Comparison of ENCODE assay signal across 32 cellular contexts in genomic region chr15:35290301-35290721, GRCh38.
A peak's percentile ranks its signal among the peaks of the same experiment; 100 is the strongest.
DNase-seq lines count a peak whose midpoint lies in the region; ATAC-seq, FAIRE-seq and TF ChIP-seq lines count a peak whose summit lies in the region.
"Had no signal": no experiment of that assay in that cellular context is flagged by ENCODE, and none has a peak within 500 bp of the region (broad histone marks: within the 10 kb centered on the region; RNA-seq: fewer than 3 reads in every experiment).

No MANE protein-coding gene starts in this region.

- ATAC-seq in GM18517 (IDR thresholded peaks at IDR 0.05; ENCODE audit: unreplicated experiment) (no peak), HG02981 (IDR thresholded peaks at IDR 0.05; ENCODE audit: unreplicated experiment) (no peak)
- ATAC-seq: activated CD4-positive, alpha-beta T cell treated with anti-CD3 and anti-CD28 coated beads for 36 hours; activated CD8-positive, alpha-beta T cell treated with anti-CD3 and anti-CD28 coated beads, Interleukin-2, amount 10 ng/mL, durations not matched to agents 7 days and 5 days; body of pancreas; gastroesophageal sphincter; GM23338; PC-3; stimulated activated naive CD8-positive, alpha-beta T cell treated with anti-CD3 and anti-CD28 coated beads, Interleukin-15, amount 100 ng/mL, for 72 hours had no signal

- H3K4me1 ChIP-seq in keratinocyte (ENCODE audit: control insufficient read depth, extremely low read depth, insufficient read depth, low read length) (peaks cover 13% of the 10 kb centered on the region), small intestine (ENCODE audit: control insufficient read depth in 2 of 2, insufficient read depth in 1 of 2, low read depth in 1 of 2, low read length in 1 of 2) (no peaks in the 10 kb centered on the region)
- H3K4me1 ChIP-seq: body of pancreas, neural progenitor cell, parathyroid adenoma, right atrium auricular region had no signal

- H3K27ac ChIP-seq in keratinocyte (ENCODE audit: control insufficient read depth, insufficient read depth, low read length) (no peak overlapping the region), small intestine (ENCODE audit: low read depth in 1 of 2, low read length in 1 of 2) (peak overlapping the region in 1 of 2 donors; percentile 55)
- H3K27ac ChIP-seq: body of pancreas, dorsolateral prefrontal cortex, gastroesophageal sphincter, neural progenitor cell, parathyroid adenoma, right atrium auricular region, thoracic aorta had no signal

- H3K36me3 ChIP-seq in keratinocyte (ENCODE audit: control insufficient read depth in 2 of 2, extremely low read depth in 1 of 2, insufficient read depth in 2 of 2, low read length in 2 of 2) (no peaks in the 10 kb centered on the region), small intestine (ENCODE audit: control insufficient read depth in 2 of 2, insufficient read depth in 2 of 2, low read length in 2 of 2) (no peaks in the 10 kb centered on the region)
- H3K36me3 ChIP-seq: gastroesophageal sphincter, neural progenitor cell, right atrium auricular region, thoracic aorta had no signal

- 22 to 59% (median 43%) methylated on average over 5 of the region's 5 CpGs for WGBS in small intestine, 3 donors

- DNase-seq in NCI-H82 (lab: John Stamatoyannopoulos, UW) (peak; percentile 42), NCI-H82 treated with DMSO at 0.1 percent for 48 hours (lab: John Stamatoyannopoulos, UW; ENCODE audit: unreplicated experiment) (no peak), SW480 (ENCODE audit: low spot score) (peak; percentile 51), keratinocyte (ENCODE audit: low read depth, low spot score) (no peak), small intestine (peak; percentile 79), AML-193 (lab: John Stamatoyannopoulos, UW) (no peak)
- DNase-seq: activated CD4-positive, alpha-beta T cell treated with anti-CD3 and anti-CD28 coated beads for 36 hours; activated CD8-positive, alpha-beta T cell treated with anti-CD3 and anti-CD28 coated beads, Interleukin-2, amount 10 ng/mL, durations not matched to agents 7 days and 5 days; activated naive CD4-positive, alpha-beta T cell treated with anti-CD3 and anti-CD28 coated beads, Interleukin-2, amount 50 U/mL, for 16 hours; body of pancreas; CD4-positive, alpha-beta T cell; dorsolateral prefrontal cortex; KBM-7; NCI-H1436; NCI-H2107; NCI-H510A; NK-92 treated with Interleukin-12 subunit alpha and Interleukin-12 subunit beta, amount 100 ng/mL, for 24 hours; PC-3; SHP77 treated with DMSO at 0.1 percent for 48 hours; stimulated activated CD4-positive, alpha-beta T cell treated with anti-CD3 and anti-CD28 coated beads, Interleukin-2, amount 100 ng/mL, for 24 hours; stimulated activated CD8-positive, alpha-beta memory T cell treated with anti-CD3 and anti-CD28 coated beads, Interleukin-4, amount 100 ng/mL, for 48 hours; stimulated activated naive CD8-positive, alpha-beta T cell treated with anti-CD3 and anti-CD28 coated beads, Interleukin-15, amount 100 ng/mL, for 72 hours; T-helper 9 cell had no signal

- TF ChIP-seq CTCF in keratinocyte (optimal IDR thresholded peaks at IDR 0.05 in 1 of 3, IDR thresholded peaks at IDR 0.05 in 1 of 3, conservative IDR thresholded peaks at IDR 0.05 in 1 of 3; ENCODE audit: extremely low read depth in 1 of 3, insufficient read depth in 2 of 3, low read length in 3 of 3): no peak

- H4K20me1 ChIP-seq in keratinocyte (ENCODE audit: control insufficient read depth, extremely low read depth, insufficient read depth, low read length): no peaks in the 10 kb centered on the region

- H3K27me3 ChIP-seq in keratinocyte (ENCODE audit: control insufficient read depth, extremely low read depth, insufficient read depth, low read length) (no peaks in the 10 kb centered on the region), small intestine (ENCODE audit: control insufficient read depth in 2 of 2, insufficient read depth in 2 of 2, low read length in 2 of 2) (no peaks in the 10 kb centered on the region)
- H3K27me3 ChIP-seq: body of pancreas, dorsolateral prefrontal cortex, gastroesophageal sphincter, neural progenitor cell, right atrium auricular region had no signal

- peak overlapping the region; percentile 45 for H3K4me2 ChIP-seq in keratinocyte (ENCODE audit: control insufficient read depth, extremely low read depth, insufficient read depth, low read depth, low read length)
- H3K4me2 ChIP-seq: GM23338, neural progenitor cell had no signal

- H3K9me3 ChIP-seq in keratinocyte (ENCODE audit: control insufficient read depth, low read depth, low read length): no peaks in the 10 kb centered on the region
- no peaks in the 10 kb centered on the region for H3K9me3 ChIP-seq in small intestine (ENCODE audit: control insufficient read depth, low read depth)
- H3K9me3 ChIP-seq: body of pancreas, gastroesophageal sphincter, right atrium auricular region, thoracic aorta had no signal

- peak overlapping the region; percentile 44 for H2AFZ ChIP-seq in keratinocyte (ENCODE audit: control insufficient read depth, low read length)
- H2AFZ ChIP-seq: GM23338, neural progenitor cell, parathyroid adenoma had no signal

- no peak overlapping the region for H3K9ac ChIP-seq in keratinocyte (ENCODE audit: control insufficient read depth, extremely low read depth, insufficient read depth, low read length)
- H3K9ac ChIP-seq: neural progenitor cell, parathyroid adenoma had no signal

- H3K4me3 ChIP-seq in keratinocyte (ENCODE audit: control insufficient read depth in 2 of 3, extremely low read depth in 1 of 3, insufficient read depth in 2 of 3, low read depth in 1 of 3, low read length in 3 of 3) (no peak overlapping the region), small intestine (ENCODE audit: low read depth in 1 of 2, low read length in 2 of 2) (no peak overlapping the region)
- H3K4me3 ChIP-seq: body of pancreas, dorsolateral prefrontal cortex, gastroesophageal sphincter, GM23338, neural progenitor cell, right atrium auricular region, thoracic aorta had no signal

- no peaks in the 10 kb centered on the region for H3K9me1 ChIP-seq in keratinocyte (ENCODE audit: control insufficient read depth, extremely low read depth, insufficient read depth, low read length)

- no peaks in the 10 kb centered on the region for H3K79me2 ChIP-seq in keratinocyte (ENCODE audit: control insufficient read depth, insufficient read depth, low read length)
- H3K79me2 ChIP-seq: parathyroid adenoma had no signal

- dilution Hi-C loops in keratinocyte (cut with MboI; ENCODE audit: extremely low pct_ligation_motif_present, low sequenced_read_pairs): no loop called here

- FAIRE-seq in keratinocyte (lab: Jason Lieb, UNC): peak; percentile 71
- FAIRE-seq in small intestine (lab: Jason Lieb, UNC): no peak
- FAIRE-seq: A204.1 had no signal

Comparison
In these comparisons a context has a peak if more than half of its experiments do, and no peak if none do; other contexts are left out.
1. DNase-seq: peak in NCI-H82 (single experiment), SW480 (single experiment) and small intestine (single experiment); none in NCI-H82 treated with DMSO at 0.1 percent for 48 hours (single experiment), keratinocyte (single experiment) and AML-193 (0 of 2).